8 cellular contexts compared by ENCODE assay signal in the genomic region with DNA sequence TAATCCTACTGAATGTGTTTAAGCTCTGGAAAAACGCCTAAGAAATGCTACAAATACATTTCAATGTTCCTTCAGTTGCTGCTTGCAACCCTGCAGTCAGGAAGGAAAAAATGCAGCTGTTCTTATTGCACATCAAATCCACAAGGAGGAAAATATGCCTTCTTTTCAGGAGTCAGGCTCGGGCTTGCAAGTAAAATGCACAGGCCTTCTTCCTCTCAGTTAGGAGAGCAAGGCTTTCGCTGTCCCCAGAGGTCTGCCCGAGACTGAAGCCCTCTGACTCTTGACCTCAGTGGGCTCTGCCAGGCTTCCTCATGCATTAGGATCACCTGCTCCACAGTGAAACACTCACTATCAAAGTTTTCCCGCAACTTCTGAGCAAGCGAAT. TPM values are rescaled to one million over a fixed set of nuclear protein-coding genes. Genes with fewer than 3 reads are reported as not detected.
DNase-seq lines count a peak whose midpoint lies in the region; ATAC-seq lines count a peak whose summit lies in the region.

No MANE protein-coding gene starts in this region.

- H3K4me1 Mint-ChIP-seq in activated CD8-positive, alpha-beta memory T cell treated with anti-CD3 and anti-CD28 coated beads, Interleukin-2, amount 10 ng/mL, durations not matched to agents 7 days and 5 days = peaks cover 15% of the 10 kb centered on the region

- CTCF ChIA-PET in activated CD8-positive, alpha-beta memory T cell treated with anti-CD3 and anti-CD28 coated beads, Interleukin-2, amount 10 ng/mL, durations not matched to agents 7 days and 5 days (lab: Charles Lee) = no interaction called here

- no peak for DNase-seq in activated CD8-positive, alpha-beta memory T cell treated with anti-CD3 and anti-CD28 coated beads, Interleukin-2, amount 10 ng/mL, durations not matched to agents 7 days and 5 days
- no peak for DNase-seq in activated CD8-positive, alpha-beta memory T cell treated with anti-CD3 and anti-CD28 coated beads for 24 hours
- DNase-seq in amniotic epithelial cell (ENCODE audit: low read depth) (peak; percentile 71), islet precursor cell (peak; percentile 52), superior temporal gyrus (ENCODE audit: extremely low spot score) (peak; percentile 35)
- DNase-seq in stimulated activated CD4-positive, alpha-beta T cell treated with anti-CD3 and anti-CD28 coated beads, Interleukin-12 subunit alpha, Interleukin-12 subunit beta, amount 100 ng/mL, for 4 hours = no peak

- H3K27ac Mint-ChIP-seq in activated CD8-positive, alpha-beta memory T cell treated with anti-CD3 and anti-CD28 coated beads, Interleukin-2, amount 10 ng/mL, durations not matched to agents 7 days and 5 days = no peak overlapping the region

- H3K9me3 Mint-ChIP-seq in activated CD8-positive, alpha-beta memory T cell treated with anti-CD3 and anti-CD28 coated beads, Interleukin-2, amount 10 ng/mL, durations not matched to agents 7 days and 5 days (ENCODE audit: low read depth) = no peaks in the 10 kb centered on the region

- peaks cover 77% of the 10 kb centered on the region for H3K27me3 Mint-ChIP-seq in activated CD8-positive, alpha-beta memory T cell treated with anti-CD3 and anti-CD28 coated beads, Interleukin-2, amount 10 ng/mL, durations not matched to agents 7 days and 5 days

- H3K4me3 Mint-ChIP-seq in activated CD8-positive, alpha-beta memory T cell treated with anti-CD3 and anti-CD28 coated beads, Interleukin-2, amount 10 ng/mL, durations not matched to agents 7 days and 5 days = peak overlapping the region; percentile 14

- ATAC-seq in activated CD8-positive, alpha-beta memory T cell treated with anti-CD3 and anti-CD28 coated beads, Interleukin-2, amount 10 ng/mL, durations not matched to agents 7 days and 5 days = no peak
- ATAC-seq in GM21619 (IDR thresholded peaks at IDR 0.05; ENCODE audit: unreplicated experiment) = no peak
- no peak for ATAC-seq in HG02970 (IDR thresholded peaks at IDR 0.05; ENCODE audit: low FRiP score, unreplicated experiment)

- peaks cover 2% of the 10 kb centered on the region for H3K36me3 Mint-ChIP-seq in activated CD8-positive, alpha-beta memory T cell treated with anti-CD3 and anti-CD28 coated beads, Interleukin-2, amount 10 ng/mL, durations not matched to agents 7 days and 5 days

RNA-seq across cellular contexts. Expression of a gene that starts 0.9 kb away (rescaled TPM):
- total RNA-seq in activated CD8-positive, alpha-beta memory T cell treated with anti-CD3 and anti-CD28 coated beads, Interleukin-2, amount 10 ng/mL, durations not matched to agents 7 days and 5 days = not detected

Comparison
In these comparisons a context has a peak if more than half of its experiments do, and no peak if none do; other contexts are left out.
1. DNase-seq: peak in amniotic epithelial cell (single experiment), islet precursor cell (single experiment) and superior temporal gyrus (single experiment); none in activated CD8-positive, alpha-beta memory T cell treated with anti-CD3 and anti-CD28 coated beads, Interleukin-2, amount 10 ng/mL, durations not matched to agents 7 days and 5 days (single experiment), activated CD8-positive, alpha-beta memory T cell treated with anti-CD3 and anti-CD28 coated beads for 24 hours (single experiment) and stimulated activated CD4-positive, alpha-beta T cell treated with anti-CD3 and anti-CD28 coated beads, Interleukin-12 subunit alpha, Interleukin-12 subunit beta, amount 100 ng/mL, for 4 hours (single experiment).